In genomic region chr15:95105229-95105628, GRCh38 we compare ENCODE assay signal across 26 cellular contexts.
A peak's percentile ranks its signal among the peaks of the same experiment; 100 is the strongest.
DNase-seq lines count a peak whose midpoint lies in the region; ATAC-seq, FAIRE-seq and TF ChIP-seq lines count a peak whose summit lies in the region.
"Had no signal": no experiment of that assay in that cellular context is flagged by ENCODE, and none has a peak within 500 bp of the region (broad histone marks: within the 10 kb centered on the region; RNA-seq: fewer than 3 reads in every experiment).

No MANE protein-coding gene starts in this region.

- no peak for ATAC-seq in activated T-cell treated with anti-CD3 and anti-CD28 coated beads, Interleukin-2, amount 50 U/mL, for 4 hours
- ATAC-seq in GM21447 (IDR thresholded peaks at IDR 0.05; ENCODE audit: unreplicated experiment): no peak
- ATAC-seq: left lung, mucosa of descending colon had no signal

- no peak overlapping the region for H4K8ac ChIP-seq in mesenchymal stem cell (ENCODE audit: low read length)

- H3K79me1 ChIP-seq in mesenchymal stem cell (replicated peaks; ENCODE audit: low read length, poor library complexity, severe bottlenecking): no peaks in the 10 kb centered on the region

- H3K4me3 ChIP-seq in BJ (ENCODE audit: low read depth, low read length): no peak overlapping the region
- H3K4me3 ChIP-seq in mesenchymal stem cell (ENCODE audit: insufficient read depth in 1 of 2, low read depth in 1 of 2, low read length in 2 of 2): no peak overlapping the region
- H3K4me3 ChIP-seq in H7 (ENCODE audit: insufficient read depth, low read depth, low read length): no peak overlapping the region
- H3K4me3 ChIP-seq: colonic mucosa, left lung, mucosa of descending colon, neural progenitor cell, uterus had no signal

- H3K4me2 ChIP-seq in mesenchymal stem cell (ENCODE audit: low read length, poor library complexity, severe bottlenecking): no peak overlapping the region
- H3K4me2 ChIP-seq: neural progenitor cell had no signal

- CTCF ChIA-PET in BJ (lab: Yijun Ruan, JAX): no interaction called here

- H3K4me3 Mint-ChIP-seq in chondrocyte (ENCODE audit: unreplicated experiment): no peak overlapping the region
- H3K4me3 Mint-ChIP-seq in activated T-cell treated with anti-CD3 and anti-CD28 coated beads, Interleukin-2, amount 50 U/mL, for 4 hours: no peak overlapping the region
- H3K4me3 Mint-ChIP-seq: CD4-positive, alpha-beta memory T cell; neural progenitor cell had no signal

- H3K9me3 Mint-ChIP-seq in chondrocyte (ENCODE audit: low read depth): peaks cover 8% of the 10 kb centered on the region
- peaks cover 4% of the 10 kb centered on the region for H3K9me3 Mint-ChIP-seq in activated T-cell treated with anti-CD3 and anti-CD28 coated beads, Interleukin-2, amount 50 U/mL, for 4 hours
- H3K9me3 Mint-ChIP-seq: neural progenitor cell had no signal

- no peak overlapping the region for H2AK5ac ChIP-seq in mesenchymal stem cell (ENCODE audit: low read length, severe bottlenecking)

- H3K27me3 ChIP-seq in BJ (ENCODE audit: control insufficient read depth, insufficient read depth, low read length) (no peaks in the 10 kb centered on the region), mesenchymal stem cell (ENCODE audit: control insufficient read depth in 1 of 2, insufficient read depth in 1 of 2, low read length in 2 of 2) (no peaks in the 10 kb centered on the region), H7 (ENCODE audit: control insufficient read depth, insufficient read depth, low read length) (no peaks in the 10 kb centered on the region)
- H3K27me3 ChIP-seq: colonic mucosa, left lung, neural progenitor cell, uterus had no signal

- H3K27me3 Mint-ChIP-seq in chondrocyte (ENCODE audit: low read depth): no peaks in the 10 kb centered on the region
- no peaks in the 10 kb centered on the region for H3K27me3 Mint-ChIP-seq in activated T-cell treated with anti-CD3 and anti-CD28 coated beads, Interleukin-2, amount 50 U/mL, for 4 hours (ENCODE audit: low read depth)
- H3K27me3 Mint-ChIP-seq: CD4-positive, alpha-beta memory T cell had no signal

- no peak overlapping the region for H4K91ac ChIP-seq in mesenchymal stem cell (ENCODE audit: low read length)

- no peak overlapping the region for H3K4ac ChIP-seq in mesenchymal stem cell (ENCODE audit: low read depth in 1 of 2, low read length in 2 of 2)

- H2AFZ ChIP-seq in mesenchymal stem cell (ENCODE audit: low read depth, low read length): no peak overlapping the region
- H2AFZ ChIP-seq: neural progenitor cell had no signal

- H2BK5ac ChIP-seq in mesenchymal stem cell (ENCODE audit: low read depth, low read length, poor library complexity, severe bottlenecking): no peak overlapping the region

- POLR2A ChIA-PET in BJ (lab: Charles Lee): no interaction called here

- no peak overlapping the region for H2BK120ac ChIP-seq in mesenchymal stem cell (ENCODE audit: low read depth, low read length)

- no peaks in the 10 kb centered on the region for H3K36me3 ChIP-seq in BJ (ENCODE audit: control insufficient read depth, insufficient read depth, low read length)
- no peaks in the 10 kb centered on the region for H3K36me3 ChIP-seq in mesenchymal stem cell (ENCODE audit: control insufficient read depth in 1 of 2, insufficient read depth in 2 of 2, low read depth in 1 of 2, low read length in 2 of 2)
- H3K36me3 ChIP-seq in H7 (replicated peaks; ENCODE audit: control insufficient read depth, insufficient read depth, low read length): no peaks in the 10 kb centered on the region
- H3K36me3 ChIP-seq: colonic mucosa, left lung, neural progenitor cell, uterus had no signal

- peaks cover 19% of the 10 kb centered on the region for H3K4me1 Mint-ChIP-seq in chondrocyte (ENCODE audit: low read depth)
- no peaks in the 10 kb centered on the region for H3K4me1 Mint-ChIP-seq in activated T-cell treated with anti-CD3 and anti-CD28 coated beads, Interleukin-2, amount 50 U/mL, for 4 hours (ENCODE audit: low read depth)
- H3K4me1 Mint-ChIP-seq: CD4-positive, alpha-beta memory T cell; neural progenitor cell had no signal

- no peaks in the 10 kb centered on the region for H3K36me3 Mint-ChIP-seq in chondrocyte (ENCODE audit: low read depth)
- no peaks in the 10 kb centered on the region for H3K36me3 Mint-ChIP-seq in activated T-cell treated with anti-CD3 and anti-CD28 coated beads, Interleukin-2, amount 50 U/mL, for 4 hours (ENCODE audit: insufficient read depth)
- H3K36me3 Mint-ChIP-seq: CD4-positive, alpha-beta memory T cell; neural progenitor cell had no signal

- H3K18ac ChIP-seq in mesenchymal stem cell (ENCODE audit: low read depth in 1 of 2, low read length in 2 of 2): no peak overlapping the region

- H3K9me3 ChIP-seq in mesenchymal stem cell (ENCODE audit: control insufficient read depth, low read length): no peaks in the 10 kb centered on the region
- H3K9me3 ChIP-seq: colonic mucosa, left lung, mucosa of descending colon, uterus had no signal

- no CpG with 5 or more reads among the region's 2 CpGs for WGBS in mesenchymal stem cell

- FAIRE-seq in D721Med (lab: Jason Lieb, UNC): no peak
- FAIRE-seq: endometrium had no signal

- H3K4me1 ChIP-seq in mesenchymal stem cell (ENCODE audit: control insufficient read depth, insufficient read depth, low read depth, low read length): no peaks in the 10 kb centered on the region
- H3K4me1 ChIP-seq: colonic mucosa, left lung, uterus had no signal

- no peak overlapping the region for H2BK15ac ChIP-seq in mesenchymal stem cell (ENCODE audit: low read depth, poor library complexity, severe bottlenecking)

- H3K14ac ChIP-seq in mesenchymal stem cell (ENCODE audit: low read length in 2 of 2): no peak overlapping the region

- peak overlapping the region; percentile 71 for H3K27ac ChIP-seq in mesenchymal stem cell (ENCODE audit: low read length, poor library complexity, severe bottlenecking)
- H3K27ac ChIP-seq: colonic mucosa, left lung, neural progenitor cell, uterus had no signal

- peak overlapping the region; percentile 65 for H3K27ac Mint-ChIP-seq in chondrocyte (ENCODE audit: unreplicated experiment)
- H3K27ac Mint-ChIP-seq: CD4-positive, alpha-beta memory T cell; neural progenitor cell had no signal

- no peak overlapping the region for H3K9ac ChIP-seq in mesenchymal stem cell (ENCODE audit: low read length)
- H3K9ac ChIP-seq: neural progenitor cell had no signal

- no peak overlapping the region for H3K23ac ChIP-seq in mesenchymal stem cell (ENCODE audit: low read length in 2 of 2)

- DNase-seq in BJ (ENCODE audit: low read depth): peak; percentile 19
- DNase-seq in LHCN-M2 (ENCODE audit: low read depth): peak; percentile 39
- no peak for DNase-seq in chondrocyte (ENCODE audit: low spot score)
- peak; percentile 40 for DNase-seq in mesenchymal stem cell
- no peak for DNase-seq in activated T-cell treated with anti-CD3 and anti-CD28 coated beads, Interleukin-2, amount 50 U/mL, for 4 hours
- no peak for DNase-seq in H7
- no peak for DNase-seq in D721Med (ENCODE audit: insufficient read length, low spot score)
- DNase-seq: activated CD8-positive, alpha-beta memory T cell treated with anti-CD3 and anti-CD28 coated beads, Interleukin-2, amount 50 U/mL, for 48 hours; activated gamma-delta T cell treated with Interleukin-2 at 50 U/mL for 16 hours; aorta; CD4-positive, alpha-beta memory T cell; colonic mucosa; DMS53; glutamatergic neuron; Kasumi-1; left lung; mucosa of descending colon; NCI-H1105 treated with DMSO at 0.1 percent for 48 hours; NCI-H2107; NCI-H526 treated with DMSO at 0.1 percent for 48 hours; SIG-M5; substantia nigra; uterus had no signal

- TF ChIP-seq CTCF in BJ (IDR thresholded peaks at IDR 0.05; ENCODE audit: insufficient read depth, low read depth, low read length): no peak
- TF ChIP-seq CTCF in chondrocyte (IDR thresholded peaks at IDR 0.05): no peak
- no peak for TF ChIP-seq CTCF in D721Med (IDR thresholded peaks at IDR 0.05; ENCODE audit: insufficient read depth, missing control alignments)

- H2BK12ac ChIP-seq in mesenchymal stem cell (ENCODE audit: low read length in 2 of 2): no peak overlapping the region

Comparison
In these comparisons a context has a peak if more than half of its experiments do, and no peak if none do; other contexts are left out.
1. DNase-seq: peak in BJ (single experiment), LHCN-M2 (single experiment) and mesenchymal stem cell (single experiment); none in chondrocyte (single experiment), activated T-cell treated with anti-CD3 and anti-CD28 coated beads, Interleukin-2, amount 50 U/mL, for 4 hours (single experiment), H7 (single experiment) and D721Med (single experiment).